In genomic region chr2:102154364-102154763, GRCh38 we compare ENCODE assay signal across 16 cellular contexts. TPM values are rescaled to one million over a fixed set of nuclear protein-coding genes. Genes with fewer than 3 reads are reported as not detected.
"Had no signal": no experiment of that assay in that cellular context is flagged by ENCODE, and none has a peak within 500 bp of the region (broad histone marks: within the 10 kb centered on the region; RNA-seq: fewer than 3 reads in every experiment).

No MANE protein-coding gene starts in this region.

- H3K27me3 ChIP-seq: brain microvascular endothelial cell, esophagus muscularis mucosa, foreskin keratinocyte, heart left ventricle had no signal

- H3K27ac ChIP-seq: brain microvascular endothelial cell, foreskin keratinocyte had no signal

- H3K9me3 ChIP-seq: esophagus muscularis mucosa, thoracic aorta had no signal

- ATAC-seq: foreskin keratinocyte, heart left ventricle had no signal

- H3K4me3 Mint-ChIP-seq: activated naive CD4-positive, alpha-beta T cell treated with anti-CD3 and anti-CD28 coated beads, Interleukin-2, amount 50 U/mL, for 24 hours had no signal

- H3K4me1 Mint-ChIP-seq: activated naive CD4-positive, alpha-beta T cell treated with anti-CD3 and anti-CD28 coated beads, Interleukin-2, amount 50 U/mL, for 24 hours had no signal

- DNase-seq: activated CD4-positive, alpha-beta T cell treated with anti-CD3 and anti-CD28 coated beads, Interleukin-2, amount 50 U/mL, for 1 hour; activated CD4-positive, CD25-positive, alpha-beta regulatory T cell; activated effector memory CD4-positive, alpha-beta T cell treated with Interleukin-2 at 50 U/mL for 16 hours; activated T-cell treated with anti-CD3 and anti-CD28 coated beads, Interleukin-2, amount 50 U/mL, for 1 hour; amygdala; brain microvascular endothelial cell; foreskin keratinocyte; heart left ventricle; midbrain; nucleus accumbens; stimulated activated CD4-positive, alpha-beta T cell treated with anti-CD3 and anti-CD28 coated beads, Interleukin-2, amount 100 ng/mL, for 48 hours; stimulated activated naive CD4-positive, alpha-beta T cell treated with Interleukin-2 at 50 U/mL for 16 hours had no signal

- H3K36me3 Mint-ChIP-seq: activated naive CD4-positive, alpha-beta T cell treated with anti-CD3 and anti-CD28 coated beads, Interleukin-2, amount 50 U/mL, for 24 hours had no signal

- H3K27me3 Mint-ChIP-seq: activated naive CD4-positive, alpha-beta T cell treated with anti-CD3 and anti-CD28 coated beads, Interleukin-2, amount 50 U/mL, for 24 hours had no signal

- H3K4me3 ChIP-seq: esophagus muscularis mucosa, heart left ventricle, thoracic aorta had no signal

RNA-seq across cellular contexts. Expression of gene IL1RL2, which starts 32.5 kb away (rescaled TPM):
- total RNA-seq: T-helper 2 cell treated with Interferon-gamma antibody and Interleukin-4, amounts not matched to agents 100 ng/mL and 5 ng/mL, for 36 hours had no signal
